1 cellular context compared by ENCODE assay signal in genomic region chr10:81036257-81036656, GRCh38.
A peak's percentile ranks its signal among the peaks of the same experiment; 100 is the strongest.
TF ChIP-seq lines count a peak whose summit lies in the region.

No MANE protein-coding gene starts in this region.

TF ChIP-seq in GM12878, 131 proteins besides CTCF, POLR2A, EP300 and RAD21 (continued from another document and continues in another):
- no peak for TF ChIP-seq IRF5 (IDR thresholded peaks at IDR 0.05; ENCODE audit: borderline replicate concordance)
- TF ChIP-seq IRF3 (IDR thresholded peaks at IDR 0.05) = no peak
- TF ChIP-seq IKZF1 (conservative IDR thresholded peaks at IDR 0.05) = peak; percentile 89
- TF ChIP-seq MEF2A (IDR thresholded peaks at IDR 0.05; ENCODE audit: insufficient read depth, low read depth, low read length) = peak; percentile 53; the same call in 1 of the 2 replicates
- TF ChIP-seq POLR2AphosphoS5 (IDR thresholded peaks at IDR 0.05; ENCODE audit: low read length) = no peak
- TF ChIP-seq TBL1XR1 (IDR thresholded peaks at IDR 0.05; ENCODE audit: low read depth, low read length) = peak; percentile 81; the same call in 1 of the 2 replicates
- TF ChIP-seq JUNB (IDR thresholded peaks at IDR 0.05) = peak; percentile 86
- TF ChIP-seq ESRRA (IDR thresholded peaks at IDR 0.05; ENCODE audit: low read length) = no peak; the same call in 1 of the 2 replicates
- TF ChIP-seq CHD2 (IDR thresholded peaks at IDR 0.05; ENCODE audit: borderline replicate concordance, low read depth, low read length) = peak; percentile 72; the same call in 1 of the 2 replicates
- TF ChIP-seq EGR1 (IDR thresholded peaks at IDR 0.05; ENCODE audit: borderline replicate concordance in 1 of 2, low read depth in 2 of 2, low read length in 2 of 2) = no peak
- TF ChIP-seq CBX5 (IDR thresholded peaks at IDR 0.05; ENCODE audit: low read depth) = no peak
- peak; percentile 88 for TF ChIP-seq RELB (IDR thresholded peaks at IDR 0.05; ENCODE audit: low read depth)
- TF ChIP-seq ZBED1 (IDR thresholded peaks at IDR 0.05; ENCODE audit: borderline replicate concordance) = peak; percentile 68; the same call in 1 of the 2 replicates
- peak; percentile 70; the same call in 1 of the 2 replicates for TF ChIP-seq CREM (IDR thresholded peaks at IDR 0.05; ENCODE audit: low read depth)
- peak; percentile 91 for TF ChIP-seq NFIC (IDR thresholded peaks at IDR 0.05; ENCODE audit: low read depth, low read length)
- TF ChIP-seq IKZF2 (IDR thresholded peaks at IDR 0.05) = peak; percentile 91
- TF ChIP-seq STAT1 (conservative IDR thresholded peaks at IDR 0.05) = no peak
- peak; percentile 59 for TF ChIP-seq TCF12 (IDR thresholded peaks at IDR 0.05; ENCODE audit: low read depth, low read length)
- TF ChIP-seq SMAD5 (IDR thresholded peaks at IDR 0.05; ENCODE audit: low read depth) = no peak
- TF ChIP-seq NR2F1 (conservative IDR thresholded peaks at IDR 0.05) = no peak; the same call in 1 of the 2 replicates
- TF ChIP-seq PAX5 (IDR thresholded peaks at IDR 0.05; ENCODE audit: borderline replicate concordance, low read depth, low read length) = peak; percentile 77; the same call in 1 of the 2 replicates
- no peak for TF ChIP-seq BCLAF1 (IDR thresholded peaks at IDR 0.05)
- peak; percentile 78 for TF ChIP-seq PKNOX1 (IDR thresholded peaks at IDR 0.05)
- TF ChIP-seq HDAC6 (IDR thresholded peaks at IDR 0.05; ENCODE audit: unreplicated experiment) = no peak
- no peak for TF ChIP-seq PML (IDR thresholded peaks at IDR 0.05; ENCODE audit: low read length)
- no peak for TF ChIP-seq CEBPZ (IDR thresholded peaks at IDR 0.05; ENCODE audit: low read depth, low read length)
- peak; percentile 99 for TF ChIP-seq SKIL (IDR thresholded peaks at IDR 0.05; ENCODE audit: low read depth, poor library complexity, severe bottlenecking)
- peak; percentile 87 for TF ChIP-seq BCL11A (IDR thresholded peaks at IDR 0.05; ENCODE audit: low read depth, low read length)
- no peak for TF ChIP-seq MYC (IDR thresholded peaks at IDR 0.05; ENCODE audit: insufficient read depth, insufficient read length, insufficient replicate concordance, low read length, severe bottlenecking)
- peak; percentile 92 for TF ChIP-seq FOXM1 (IDR thresholded peaks at IDR 0.05; ENCODE audit: low read depth, low read length)
- peak; percentile 52 for TF ChIP-seq BCL3 (IDR thresholded peaks at IDR 0.05; ENCODE audit: borderline replicate concordance, insufficient read depth, low read depth, low read length, poor library complexity, severe bottlenecking)
- peak; percentile 74; the same call in 1 of the 2 replicates for TF ChIP-seq MTA3 (IDR thresholded peaks at IDR 0.05; ENCODE audit: borderline replicate concordance, low read length)
- no peak for TF ChIP-seq TARDBP (IDR thresholded peaks at IDR 0.05; ENCODE audit: borderline replicate concordance)
- peak; percentile 81; the same call in 1 of the 2 replicates for TF ChIP-seq IRF4 (IDR thresholded peaks at IDR 0.05; ENCODE audit: low read depth, low read length)
- no peak for TF ChIP-seq ZZZ3 (IDR thresholded peaks at IDR 0.05; ENCODE audit: control insufficient read depth, insufficient read length, low read depth)
- TF ChIP-seq CBFB (IDR thresholded peaks at IDR 0.05; ENCODE audit: low read depth) = peak; percentile 68; the same call in 1 of the 2 replicates
- no peak for TF ChIP-seq NR2C1 (IDR thresholded peaks at IDR 0.05)
- 0 out of 2 replicates have a peak, but pooled peaks have one; percentile 32 for TF ChIP-seq GATAD2B (conservative IDR thresholded peaks at IDR 0.05; ENCODE audit: low read depth)
- TF ChIP-seq SPI1 (IDR thresholded peaks at IDR 0.05; ENCODE audit: borderline replicate concordance, insufficient read depth, low read depth, low read length) = no peak
- TF ChIP-seq USF1 (IDR thresholded peaks at IDR 0.05; ENCODE audit: borderline replicate concordance, extremely low read length, insufficient read depth, low read depth, low read length) = no peak
- no peak for TF ChIP-seq NKRF (conservative IDR thresholded peaks at IDR 0.05)
- no peak for TF ChIP-seq PBX3 (IDR thresholded peaks at IDR 0.05; ENCODE audit: insufficient replicate concordance, low read depth, low read length)
